Comparison of ENCODE assay signal across 8 cellular contexts in the genomic region with DNA sequence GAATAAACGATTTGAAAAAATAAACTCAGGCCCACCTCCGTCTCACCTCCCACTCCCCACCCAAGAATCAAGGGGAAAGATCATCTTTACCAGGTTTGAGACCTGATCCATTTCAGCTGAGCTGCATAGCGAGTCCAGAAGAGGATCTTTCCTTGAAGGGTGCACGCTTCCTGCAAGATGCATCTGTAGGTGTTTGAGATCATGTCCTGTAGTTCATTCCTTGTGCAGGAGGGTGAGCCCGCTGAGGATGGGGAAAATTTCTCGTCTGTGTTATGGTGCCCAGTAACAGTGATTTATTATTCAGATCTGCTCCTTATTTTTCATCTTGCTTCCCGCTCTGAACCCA. TPM values are rescaled to one million over a fixed set of nuclear protein-coding genes. Genes with fewer than 3 reads are reported as not detected.
DNase-seq lines count a peak whose midpoint lies in the region; ATAC-seq and TF ChIP-seq lines count a peak whose summit lies in the region.

No MANE protein-coding gene starts in this region.

- no CpG with 5 or more reads among the region's 7 CpGs for WGBS in mesendoderm (ENCODE audit: extremely low coverage, insufficient coverage, low lambda C conversion rate)
- WGBS in aorta, 2 donors: 47 to 65% methylated on average over 7 of the region's 7 CpGs

- intact Hi-C loops in aorta (cut with DNase I): no loop called here

- H2BK120ac ChIP-seq in mesendoderm (ENCODE audit: low read depth, low read length): no peak overlapping the region

- H3K27ac ChIP-seq in HUES48 (ENCODE audit: low read depth, low read length) (peak overlapping the region; percentile 1), mesendoderm (ENCODE audit: low read depth, low read length) (no peak overlapping the region), aorta (ENCODE audit: low read depth in 1 of 2, low read length in 2 of 2) (no peak overlapping the region)

- no peaks in the 10 kb centered on the region for H3K9me3 ChIP-seq in HUES48 (ENCODE audit: control insufficient read depth, insufficient read depth, low read length)
- H3K9me3 ChIP-seq in aorta (ENCODE audit: control insufficient read depth, low read length): no peaks in the 10 kb centered on the region

- H4K8ac ChIP-seq in mesendoderm (ENCODE audit: low read depth, low read length): no peak overlapping the region

- H3K18ac ChIP-seq in mesendoderm (ENCODE audit: low read length): peak overlapping the region; percentile 15

- ATAC-seq in aorta (ENCODE audit: low FRiP score): peak; percentile 26
- ATAC-seq in HG02623 (IDR thresholded peaks at IDR 0.05; ENCODE audit: unreplicated experiment): no peak
- ATAC-seq in GM21717 (IDR thresholded peaks at IDR 0.05; ENCODE audit: unreplicated experiment): no peak

- H3K79me1 ChIP-seq in mesendoderm (ENCODE audit: low read length): peaks cover 1% of the 10 kb centered on the region

- H3K4me3 ChIP-seq in AG10803 (ENCODE audit: low read length) (peak overlapping the region; percentile 85), HUES48 (ENCODE audit: low read depth, low read length) (peak overlapping the region; percentile 98), mesendoderm (ENCODE audit: low read length) (peak overlapping the region; percentile 82), aorta (ENCODE audit: low read length in 2 of 2) (peak overlapping the region in 1 of 2 donors; percentile 35)

- H3K4me2 ChIP-seq in mesendoderm (ENCODE audit: low read length): peak overlapping the region; percentile 79

- no peak overlapping the region for H2BK5ac ChIP-seq in mesendoderm (ENCODE audit: low read length)

- H3K27me3 ChIP-seq in HUES48 (ENCODE audit: control insufficient read depth, insufficient read depth, low read length) (no peaks in the 10 kb centered on the region), mesendoderm (ENCODE audit: insufficient read depth, low read length, poor library complexity) (no peaks in the 10 kb centered on the region), aorta (ENCODE audit: control insufficient read depth in 1 of 2, insufficient read depth in 2 of 2, low read length in 1 of 2) (no peaks in the 10 kb centered on the region)

- H2AK5ac ChIP-seq in mesendoderm (ENCODE audit: low read length): no peak overlapping the region

- no peak for DNase-seq in AG10803 (ENCODE audit: low read depth)
- DNase-seq in astrocyte of the hippocampus (ENCODE audit: low read depth, low spot score): peak; percentile 28
- no peak for DNase-seq in mesendoderm
- DNase-seq in aorta: no peak
- DNase-seq in NK-92 (lab: John Stamatoyannopoulos, UW; ENCODE audit: unreplicated experiment): no peak

- peaks cover 25% of the 10 kb centered on the region for H3K4me1 ChIP-seq in HUES48 (ENCODE audit: control insufficient read depth, insufficient read depth, low read length)
- H3K4me1 ChIP-seq in mesendoderm (ENCODE audit: control insufficient read depth, low read depth, low read length): peaks cover 11% of the 10 kb centered on the region
- H3K4me1 ChIP-seq in aorta (ENCODE audit: control insufficient read depth in 1 of 2, insufficient read depth in 2 of 2, low read length in 2 of 2): no peaks in the 10 kb centered on the region

- H3K9ac ChIP-seq in HUES48 (ENCODE audit: low read depth, low read length) (peak overlapping the region; percentile 64; the same call in 1 of the 2 replicates), mesendoderm (ENCODE audit: low read length) (peak overlapping the region; percentile 62)

- H3K79me2 ChIP-seq in mesendoderm (ENCODE audit: control insufficient read depth, insufficient read depth, low read length): no peaks in the 10 kb centered on the region

- peak overlapping the region; percentile 65 for H3K4ac ChIP-seq in mesendoderm (ENCODE audit: low read depth, low read length)

- TF ChIP-seq CTCF in AG10803 (conservative IDR thresholded peaks at IDR 0.05; ENCODE audit: low read length): no peak

- no peak overlapping the region for H4K5ac ChIP-seq in mesendoderm (ENCODE audit: low read length)

- H3K36me3 ChIP-seq in HUES48 (ENCODE audit: control insufficient read depth, insufficient read depth, low read length) (no peaks in the 10 kb centered on the region), mesendoderm (ENCODE audit: control insufficient read depth, insufficient read depth, low read length) (no peaks in the 10 kb centered on the region), aorta (ENCODE audit: control insufficient read depth in 1 of 2, insufficient read depth in 2 of 2, low read length in 1 of 2) (no peaks in the 10 kb centered on the region)

- H2BK15ac ChIP-seq in mesendoderm (replicated peaks; ENCODE audit: low read depth): no peak overlapping the region

- H3K23ac ChIP-seq in mesendoderm (ENCODE audit: low read length): no peak overlapping the region

- H3K56ac ChIP-seq in mesendoderm (ENCODE audit: low read length): peak overlapping the region; percentile 81

RNA-seq across cellular contexts. Expression of a gene that starts 0.6 kb away (rescaled TPM):
- 0.93 TPM for polyA plus RNA-seq in mesendoderm (2013, experiment 1 of 2)
- polyA plus RNA-seq in mesendoderm (2013, experiment 2 of 2): 0.63 TPM
- total RNA-seq in aorta: under 1 TPM; 0.32 to 0.72 TPM
- polyA plus RNA-seq in aorta: not detected

RNA-seq across cellular contexts. Expression of a gene that starts 0.8 kb away (rescaled TPM):
- polyA plus RNA-seq in mesendoderm (2013, experiment 1 of 2): 4.9 TPM
- 5.8 TPM for polyA plus RNA-seq in mesendoderm (2013, experiment 2 of 2)
- 1 to 10 TPM; 3.0 to 5.6 TPM for total RNA-seq in aorta
- polyA plus RNA-seq in aorta: 1 to 10 TPM; 2.8 to 9.3 TPM

RNA-seq across cellular contexts. Expression of a gene that starts 26.8 kb away (rescaled TPM):
- polyA plus RNA-seq in mesendoderm (2013, experiment 1 of 2): 402 TPM
- 401 TPM for polyA plus RNA-seq in mesendoderm (2013, experiment 2 of 2)
- 100 to 1,000 TPM; 170 to 189 TPM for total RNA-seq in aorta
- polyA plus RNA-seq in aorta: 10 to 100 TPM; 64.0 to 80.2 TPM
